Comparison of ENCODE assay signal across 8 cellular contexts in genomic region chr21:43726686-43727570, GRCh38. TPM values are rescaled to one million over a fixed set of nuclear protein-coding genes. Genes with fewer than 3 reads are reported as not detected.
DNase-seq lines count a peak whose midpoint lies in the region; ATAC-seq and TF ChIP-seq lines count a peak whose summit lies in the region.

No MANE protein-coding gene starts in this region.

- H3K27me3 Mint-ChIP-seq in CD4-positive, alpha-beta T cell = no peaks in the 10 kb centered on the region
- peaks cover 14% of the 10 kb centered on the region for H3K27me3 Mint-ChIP-seq in endothelial cell (ENCODE audit: unreplicated experiment)

- H3K4me2 ChIP-seq in parathyroid adenoma (ENCODE audit: low read length) = peak overlapping the region; percentile 71

- H3K4me3 ChIP-seq in RWPE2 (ENCODE audit: severe bottlenecking) (no peak overlapping the region), parathyroid adenoma (ENCODE audit: low read depth, low read length) (no peak overlapping the region)

- H3K4me1 Mint-ChIP-seq in CD4-positive, alpha-beta T cell (ENCODE audit: low read depth) = peaks cover 61% of the 10 kb centered on the region
- H3K4me1 Mint-ChIP-seq in endothelial cell (ENCODE audit: unreplicated experiment) = peaks cover 47% of the 10 kb centered on the region

- no peak for ATAC-seq in CD4-positive, alpha-beta T cell (ENCODE audit: poor library complexity)
- ATAC-seq in RWPE2 (ENCODE audit: low read depth) (no peak; the same call in 2 of the 3 replicates), HG03565 (IDR thresholded peaks at IDR 0.05; ENCODE audit: unreplicated experiment) (no peak), HG03342 (IDR thresholded peaks at IDR 0.05; ENCODE audit: unreplicated experiment) (no peak), HG02623 (IDR thresholded peaks at IDR 0.05; ENCODE audit: unreplicated experiment) (no peak)

- TF ChIP-seq CTCF in CD4-positive, alpha-beta T cell (IDR thresholded peaks at IDR 0.05) = no peak
- TF ChIP-seq CTCF in RWPE2 (IDR thresholded peaks at IDR 0.05; ENCODE audit: poor library complexity, severe bottlenecking) (no peak), endothelial cell (IDR thresholded peaks at IDR 0.05; ENCODE audit: unreplicated experiment) (no peak), parathyroid adenoma (IDR thresholded peaks at IDR 0.05) (no peak)

- no peak overlapping the region for H3K9ac ChIP-seq in parathyroid adenoma

- H2AFZ ChIP-seq in parathyroid adenoma = no peak overlapping the region

- H3K9me3 Mint-ChIP-seq in CD4-positive, alpha-beta T cell = no peaks in the 10 kb centered on the region
- no peaks in the 10 kb centered on the region for H3K9me3 Mint-ChIP-seq in endothelial cell (ENCODE audit: unreplicated experiment)

- H3K36me3 Mint-ChIP-seq in CD4-positive, alpha-beta T cell (ENCODE audit: low read depth) = peaks cover 8% of the 10 kb centered on the region
- H3K36me3 Mint-ChIP-seq in endothelial cell (ENCODE audit: low read depth, unreplicated experiment) = peaks cover 13% of the 10 kb centered on the region

- H3K79me2 ChIP-seq in parathyroid adenoma = peaks cover 6% of the 10 kb centered on the region

- peak overlapping the region; percentile 79 for H3K4me3 Mint-ChIP-seq in CD4-positive, alpha-beta T cell
- H3K4me3 Mint-ChIP-seq in endothelial cell (ENCODE audit: unreplicated experiment) = peak overlapping the region; percentile 73

- intact Hi-C loops in CD4-positive, alpha-beta T cell (cut with DNase I, micrococcal nuclease) = loop anchor here in 1 of 2 experiments (10.0 kb wide), 1 partner anchor 238 kb away; no protein-coding TSS in a partner anchor

- DNase-seq in CD4-positive, alpha-beta T cell = no peak
- DNase-seq in RWPE2 (ENCODE audit: low spot score) = no peak
- no peak for DNase-seq in endothelial cell (ENCODE audit: low spot score)
- DNase-seq in stimulated activated CD4-positive, alpha-beta T cell treated with anti-CD3 and anti-CD28 coated beads, Interleukin-1b, Interleukin-23, amount 100 ng/mL, for 48 hours = no peak

- peak overlapping the region; percentile 97 for H3K27ac Mint-ChIP-seq in CD4-positive, alpha-beta T cell
- peak overlapping the region; percentile 96 for H3K27ac Mint-ChIP-seq in endothelial cell (ENCODE audit: unreplicated experiment)

- H3K27ac ChIP-seq in CD4-positive, alpha-beta T cell (ENCODE audit: low read depth, low read length) = no peak overlapping the region
- H3K27ac ChIP-seq in RWPE2 (ENCODE audit: poor library complexity, severe bottlenecking) (peak overlapping the region; percentile 96), parathyroid adenoma (peak overlapping the region; percentile 29)

- CTCF ChIA-PET in CD4-positive, alpha-beta T cell (lab: Charles Lee) = no interaction called here

- H3K27me3 ChIP-seq in CD4-positive, alpha-beta T cell (ENCODE audit: control insufficient read depth, insufficient read depth, low read length) = no peaks in the 10 kb centered on the region
- H3K27me3 ChIP-seq in RWPE2 (ENCODE audit: insufficient read depth, poor library complexity, severe bottlenecking) = no peaks in the 10 kb centered on the region
- no peaks in the 10 kb centered on the region for H3K27me3 ChIP-seq in parathyroid adenoma (ENCODE audit: control insufficient read depth, insufficient read depth, low read length)

- H3K36me3 ChIP-seq in RWPE2 (ENCODE audit: low read depth) (peaks cover 57% of the 10 kb centered on the region), parathyroid adenoma (ENCODE audit: control insufficient read depth, insufficient read depth, low read length) (no peaks in the 10 kb centered on the region)

- no peaks in the 10 kb centered on the region for H3K9me3 ChIP-seq in CD4-positive, alpha-beta T cell (ENCODE audit: control insufficient read depth, low read length)
- H3K9me3 ChIP-seq in RWPE2 (ENCODE audit: severe bottlenecking) (no peaks in the 10 kb centered on the region), parathyroid adenoma (ENCODE audit: control insufficient read depth, low read length) (no peaks in the 10 kb centered on the region)

- H3K4me1 ChIP-seq in RWPE2 (ENCODE audit: insufficient read depth, poor library complexity, severe bottlenecking) = peaks cover 53% of the 10 kb centered on the region
- peaks cover 9% of the 10 kb centered on the region for H3K4me1 ChIP-seq in parathyroid adenoma

- POLR2A ChIA-PET in CD4-positive, alpha-beta T cell (lab: Charles Lee) = interaction anchor here (0.6 to 3.6 kb wide), 3 partner anchors 7 to 1076 kb away, joined by 3 to 31 read pairs (median 4); partner anchors contain the start of gene PDXK

RNA-seq across cellular contexts. Expression of gene PDXK, which starts 8.0 kb away (rescaled TPM):
- total RNA-seq in CD4-positive, alpha-beta T cell = 10 to 100 TPM; 74.8 to 77.0 TPM
- 72.0 TPM for total RNA-seq in endothelial cell (ENCODE audit: unreplicated experiment)

RNA-seq across cellular contexts. Expression of gene CSTB, which starts 49.2 kb away (rescaled TPM):
- total RNA-seq in CD4-positive, alpha-beta T cell = 10 to 100 TPM; 13.4 to 14.5 TPM
- 66.5 TPM for total RNA-seq in endothelial cell (ENCODE audit: unreplicated experiment)
